In the genomic region with DNA sequence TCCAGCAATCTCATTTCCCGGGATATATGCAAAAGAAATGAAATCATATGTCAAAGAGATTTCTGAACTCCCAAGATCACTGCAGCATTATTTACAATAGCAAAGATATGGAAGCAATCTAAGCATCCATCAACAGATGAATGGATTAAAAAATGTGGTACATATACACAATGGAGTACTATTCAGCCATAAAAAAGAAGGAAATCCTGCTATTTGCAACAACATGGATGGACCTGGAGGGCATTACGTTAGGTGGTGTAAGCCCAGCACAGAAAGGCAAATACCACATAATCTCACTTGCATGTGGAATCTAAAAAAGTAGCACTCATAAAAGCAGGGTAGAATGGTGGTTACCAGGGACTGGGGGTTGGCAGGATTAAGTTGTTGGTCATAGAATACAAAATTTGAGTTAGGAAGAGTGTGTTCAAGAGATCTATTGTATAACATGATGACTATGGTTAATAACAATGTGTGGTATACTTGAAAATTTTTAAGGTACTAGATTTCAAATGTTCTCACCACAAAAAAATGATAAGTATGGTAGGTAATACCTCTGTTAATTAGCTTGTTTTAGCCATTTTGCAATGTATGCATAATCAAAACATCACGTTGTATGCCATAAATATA, we compare ENCODE assay signal across 2 cellular contexts.
A peak's percentile ranks its signal among the peaks of the same experiment; 100 is the strongest.
TF ChIP-seq lines count a peak whose summit lies in the region.

No MANE protein-coding gene starts in this region.

TF ChIP-seq in IMR-90, 13 proteins besides CTCF, POLR2A, EP300 and RAD21:
- TF ChIP-seq BHLHE40 (IDR thresholded peaks at IDR 0.05; ENCODE audit: low read depth, low read length) = no peak
- peak; percentile 14; the same call in 1 of the 2 replicates for TF ChIP-seq MAFK (IDR thresholded peaks at IDR 0.05; ENCODE audit: low read depth, low read length)

TF ChIP-seq in K562, 482 proteins besides CTCF, POLR2A, EP300 and RAD21:
- peak; percentile 50; the same call in 1 of the 2 replicates for TF ChIP-seq ZNF316 (IDR thresholded peaks at IDR 0.05)
- peak; percentile 68 for TF ChIP-seq ZNF146 (CRISPR knock-in tag; IDR thresholded peaks at IDR 0.05; ENCODE audit: unreplicated experiment)
- no peak for TF ChIP-seq IFI16 (CRISPR knock-in tag; IDR thresholded peaks at IDR 0.05)
- TF ChIP-seq, protein P1, sequence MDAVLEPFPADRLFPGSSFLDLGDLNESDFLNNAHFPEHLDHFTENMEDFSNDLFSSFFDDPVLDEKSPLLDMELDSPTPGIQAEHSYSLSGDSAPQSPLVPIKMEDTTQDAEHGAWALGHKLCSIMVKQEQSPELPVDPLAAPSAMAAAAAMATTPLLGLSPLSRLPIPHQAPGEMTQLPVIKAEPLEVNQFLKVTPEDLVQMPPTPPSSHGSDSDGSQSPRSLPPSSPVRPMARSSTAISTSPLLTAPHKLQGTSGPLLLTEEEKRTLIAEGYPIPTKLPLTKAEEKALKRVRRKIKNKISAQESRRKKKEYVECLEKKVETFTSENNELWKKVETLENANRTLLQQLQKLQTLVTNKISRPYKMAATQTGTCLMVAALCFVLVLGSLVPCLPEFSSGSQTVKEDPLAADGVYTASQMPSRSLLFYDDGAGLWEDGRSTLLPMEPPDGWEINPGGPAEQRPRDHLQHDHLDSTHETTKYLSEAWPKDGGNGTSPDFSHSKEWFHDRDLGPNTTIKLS (IDR thresholded peaks at IDR 0.05; ENCODE audit: borderline replicate concordance, low read depth) = no peak
- no peak for TF ChIP-seq ZNF197 (CRISPR knock-in tag; IDR thresholded peaks at IDR 0.05; ENCODE audit: low read depth)
